ENCODE assay signal across 21 cellular contexts in the genomic region with DNA sequence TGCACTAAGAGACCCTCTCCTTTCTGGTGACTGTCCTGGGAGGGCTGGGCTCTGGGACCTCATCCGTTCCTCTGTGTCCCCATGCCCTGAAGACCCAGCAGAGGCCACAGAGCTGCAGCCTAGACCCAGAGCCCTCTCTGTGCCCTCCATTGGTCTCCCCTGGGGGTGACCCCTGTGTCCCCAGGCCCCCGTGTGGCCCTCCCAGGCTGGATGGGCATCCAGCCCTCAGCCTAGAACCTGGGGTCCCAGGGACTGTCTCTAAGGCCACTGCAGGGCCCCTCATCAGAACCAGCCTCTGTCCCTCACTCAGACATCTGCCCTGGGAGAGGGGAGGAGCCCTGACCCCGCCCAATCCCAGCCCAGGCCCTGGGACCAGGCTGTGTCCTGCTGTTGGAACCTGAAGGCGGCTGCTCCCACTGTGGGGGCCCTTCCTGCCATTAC. TPM values are rescaled to one million over a fixed set of nuclear protein-coding genes. Genes with fewer than 3 reads are reported as not detected.
A peak's percentile ranks its signal among the peaks of the same experiment; 100 is the strongest.
DNase-seq lines count a peak whose midpoint lies in the region; ATAC-seq, FAIRE-seq and TF ChIP-seq lines count a peak whose summit lies in the region.
"Had no signal": no experiment of that assay in that cellular context is flagged by ENCODE, and none has a peak within 500 bp of the region (broad histone marks: within the 10 kb centered on the region; RNA-seq: fewer than 3 reads in every experiment).

No MANE protein-coding gene starts in this region.

- no peaks in the 10 kb centered on the region for H3K4me1 ChIP-seq in A549
- H3K4me1 ChIP-seq in endodermal cell (ENCODE audit: control insufficient read depth, insufficient read depth, low read length): no peaks in the 10 kb centered on the region
- H3K4me1 ChIP-seq in trophoblast cell (ENCODE audit: control insufficient read depth in 1 of 2, insufficient read depth in 2 of 2, low read length in 2 of 2): no peaks in the 10 kb centered on the region
- H3K4me1 ChIP-seq: Caco-2 had no signal

- no peaks in the 10 kb centered on the region for H3K9me3 ChIP-seq in A549
- H3K9me3 ChIP-seq in endodermal cell (ENCODE audit: control insufficient read depth, low read length): no peaks in the 10 kb centered on the region
- H3K9me3 ChIP-seq in trophoblast cell (ENCODE audit: insufficient read depth, low read depth, low read length): no peaks in the 10 kb centered on the region
- H3K9me3 ChIP-seq: Caco-2, MG63 had no signal

- no peak overlapping the region for H4K12ac ChIP-seq in trophoblast cell (ENCODE audit: low read depth, low read length)

- TF ChIP-seq POLR2A in A549 (IDR thresholded peaks at IDR 0.05; ENCODE audit: low read length): no peak

- H3K79me1 ChIP-seq in trophoblast cell (ENCODE audit: low read length): no peaks in the 10 kb centered on the region

- H3K4ac ChIP-seq in trophoblast cell (ENCODE audit: low read depth, low read length): no peak overlapping the region

- no peak overlapping the region for H3K4me2 ChIP-seq in A549
- H3K4me2 ChIP-seq in trophoblast cell (ENCODE audit: low read length): no peak overlapping the region

- CTCF ChIA-PET in A549 (lab: Yijun Ruan, JAX): no interaction called here
- CTCF ChIA-PET in GM10248 (lab: Yijun Ruan, JAX): no interaction called here

- no peak overlapping the region for H2BK5ac ChIP-seq in trophoblast cell (ENCODE audit: low read depth, low read length, poor library complexity)

- no peak overlapping the region for H3K18ac ChIP-seq in trophoblast cell (ENCODE audit: low read length)

- H3K27me3 Mint-ChIP-seq in endodermal cell (ENCODE audit: insufficient read depth): peaks cover 31% of the 10 kb centered on the region
- H3K27me3 Mint-ChIP-seq in mesothelial cell of epicardium (ENCODE audit: low read depth): no peaks in the 10 kb centered on the region

- no peak overlapping the region for H2BK12ac ChIP-seq in trophoblast cell (ENCODE audit: low read length)

- POLR2A ChIA-PET in A549 (lab: Yijun Ruan, JAX) (no interaction called here), GM10248 (lab: Yijun Ruan, JAX) (no interaction called here)

- no peaks in the 10 kb centered on the region for H3K36me3 Mint-ChIP-seq in endodermal cell (ENCODE audit: low read depth)
- peaks cover 1% of the 10 kb centered on the region for H3K36me3 Mint-ChIP-seq in mesothelial cell of epicardium
- H3K36me3 Mint-ChIP-seq: CD4-positive, CD25-positive, alpha-beta regulatory T cell had no signal

- no peak overlapping the region for H4K8ac ChIP-seq in trophoblast cell (ENCODE audit: low read depth, low read length)

- no peaks in the 10 kb centered on the region for H3K79me2 ChIP-seq in trophoblast cell (ENCODE audit: control insufficient read depth, insufficient read depth, low read length, poor library complexity)

- H3K9me3 Mint-ChIP-seq in endodermal cell: no peaks in the 10 kb centered on the region
- peaks cover 3% of the 10 kb centered on the region for H3K9me3 Mint-ChIP-seq in mesothelial cell of epicardium
- H3K9me3 Mint-ChIP-seq: CD4-positive, CD25-positive, alpha-beta regulatory T cell had no signal

- no peak for TF ChIP-seq CTCF in A549 (IDR thresholded peaks at IDR 0.05)
- no peak for TF ChIP-seq CTCF in GM10248 (IDR thresholded peaks at IDR 0.05; ENCODE audit: control extremely low read depth, extremely low read depth, low read depth, missing control alignments)
- no peak for TF ChIP-seq CTCF in endodermal cell (conservative IDR thresholded peaks at IDR 0.05)
- TF ChIP-seq CTCF in mesothelial cell of epicardium (IDR thresholded peaks at IDR 0.05; ENCODE audit: unreplicated experiment): no peak
- TF ChIP-seq CTCF in D721Med (IDR thresholded peaks at IDR 0.05; ENCODE audit: insufficient read depth, missing control alignments): no peak

- no peak overlapping the region for H2AK5ac ChIP-seq in trophoblast cell (ENCODE audit: low read length)

- no peak overlapping the region for H2AFZ ChIP-seq in trophoblast cell (ENCODE audit: insufficient read depth, low read length, poor library complexity)
- H2AFZ ChIP-seq: GM23248 had no signal

- TF ChIP-seq RAD21 in A549 (conservative IDR thresholded peaks at IDR 0.05 in 1 of 2, IDR thresholded peaks at IDR 0.05 in 1 of 2): no peak

- ATAC-seq in A549: peak; percentile 33 to 49; a peak in 1 of 6 replicates
- ATAC-seq in GM18873 (IDR thresholded peaks at IDR 0.05; ENCODE audit: low FRiP score, unreplicated experiment): no peak
- ATAC-seq in GM21423 (IDR thresholded peaks at IDR 0.05; ENCODE audit: unreplicated experiment): no peak
- ATAC-seq: Panc1 had no signal

- H3K27ac Mint-ChIP-seq in endodermal cell (no peak overlapping the region), mesothelial cell of epicardium (no peak overlapping the region)
- H3K27ac Mint-ChIP-seq: CD4-positive, CD25-positive, alpha-beta regulatory T cell had no signal

- no peak overlapping the region for H3K23ac ChIP-seq in trophoblast cell (ENCODE audit: low read length)

- H3K4me3 Mint-ChIP-seq in endodermal cell: no peak overlapping the region
- no peak overlapping the region for H3K4me3 Mint-ChIP-seq in mesothelial cell of epicardium
- H3K4me3 Mint-ChIP-seq: CD4-positive, CD25-positive, alpha-beta regulatory T cell had no signal

- H3K27me3 ChIP-seq in endodermal cell (ENCODE audit: control insufficient read depth, insufficient read depth, low read length, poor library complexity, severe bottlenecking) (no peaks in the 10 kb centered on the region), trophoblast cell (ENCODE audit: insufficient read depth, low read length) (no peaks in the 10 kb centered on the region)
- H3K27me3 ChIP-seq: MG63 had no signal

- WGBS in A549 (ENCODE audit: missing lambda C conversion rate): 60% methylated on average over 2 of the region's 4 CpGs
- 74% methylated on average over 4 of the region's 4 CpGs; no CpG with 5 or more reads in 1 of the 2 experiments for WGBS in endodermal cell (ENCODE audit: insufficient coverage in 1 of 2, insufficient read length in 1 of 2), 2 experiments
- no CpG with 5 or more reads among the region's 4 CpGs for WGBS in trophoblast cell (ENCODE audit: extremely low coverage, insufficient coverage, insufficient read length)

- H3K4me3 ChIP-seq in A549 (no peak overlapping the region), endodermal cell (ENCODE audit: low read length) (no peak overlapping the region), trophoblast cell (ENCODE audit: low read depth, low read length) (no peak overlapping the region)
- H3K4me3 ChIP-seq: GM23248, MG63 had no signal

- no peak overlapping the region for H3K9ac ChIP-seq in endodermal cell (ENCODE audit: extremely low read depth, low read length, poor library complexity, severe bottlenecking)
- H3K9ac ChIP-seq in trophoblast cell (ENCODE audit: low read length): no peak overlapping the region
- H3K9ac ChIP-seq: GM23248 had no signal

- H3K4me1 Mint-ChIP-seq in endodermal cell (no peaks in the 10 kb centered on the region), mesothelial cell of epicardium (peaks cover 2% of the 10 kb centered on the region)
- H3K4me1 Mint-ChIP-seq: CD4-positive, CD25-positive, alpha-beta regulatory T cell had no signal

- DNase-seq in A549 (ENCODE audit: low read depth in 1 of 2, low spot score in 1 of 2): no peak
- DNase-seq in GM10248 (ENCODE audit: extremely low spot score): peak; percentile 9
- peak; percentile 69 for DNase-seq in endodermal cell
- DNase-seq in trophoblast cell: peak; percentile 18 to 58
- no peak for DNase-seq in mesothelial cell of epicardium (ENCODE audit: low spot score in 2 of 2, unreplicated experiment in 2 of 2)
- no peak for DNase-seq in D721Med (ENCODE audit: insufficient read length, low spot score)
- DNase-seq: ACHN; AML-193; Caco-2; CD4-positive, CD25-positive, alpha-beta regulatory T cell; GM23248; KG1; MG63; NCI-H1092; NCI-H1694; NCI-H510A treated with DMSO at 0.1 percent for 48 hours; NCI-H82 had no signal

- no peaks in the 10 kb centered on the region for H3K36me3 ChIP-seq in endodermal cell (ENCODE audit: control insufficient read depth, insufficient read depth, low read length)
- H3K36me3 ChIP-seq in trophoblast cell (ENCODE audit: control insufficient read depth in 1 of 2, insufficient read depth in 2 of 2, low read length in 2 of 2): no peaks in the 10 kb centered on the region
- H3K36me3 ChIP-seq: MG63 had no signal

- no peak overlapping the region for H3K14ac ChIP-seq in trophoblast cell (ENCODE audit: low read length)

- FAIRE-seq in A549 (lab: Jason Lieb, UNC) (no peak), D721Med (lab: Jason Lieb, UNC) (no peak)

- no peak overlapping the region for H3K27ac ChIP-seq in A549
- no peak overlapping the region for H3K27ac ChIP-seq in endodermal cell (ENCODE audit: low read depth, low read length)
- no peak overlapping the region for H3K27ac ChIP-seq in trophoblast cell (ENCODE audit: low read depth, low read length)
- H3K27ac ChIP-seq: GM23248 had no signal

- no peak overlapping the region for H2BK120ac ChIP-seq in trophoblast cell (ENCODE audit: insufficient read depth, low read length, poor library complexity)

- TF ChIP-seq EP300 in A549 (IDR thresholded peaks at IDR 0.05): no peak

- H4K91ac ChIP-seq in trophoblast cell (ENCODE audit: low read depth, low read length): no peak overlapping the region

TF ChIP-seq in A549, 52 proteins besides CTCF, POLR2A, EP300 and RAD21 (continues in another document):
- TF ChIP-seq RCOR1 (IDR thresholded peaks at IDR 0.05; ENCODE audit: low read depth, low read length): no peak

RNA-seq across cellular contexts. Expression of gene IGLL1, which starts 5.7 kb away (rescaled TPM):
- not detected in 2 replicates for polyA plus RNA-seq in A549 (2011; rRNA removed)
- not detected in 2 replicates for polyA plus RNA-seq in A549 (2012; cell fraction: cytosol; rRNA removed)
- polyA plus RNA-seq in A549 (2012; cell fraction: nucleus; rRNA removed): not detected in 2 replicates
- polyA plus RNA-seq in A549 (2017; fragmentation: RNase III; extraction: RNeasy Plus Mini Kit Qiagen cat#74134 plus additional on column Dnase treatment): not detected in 3 replicates
- polyA minus RNA-seq in A549 (2011; rRNA and poly(A)+ RNA removed): not detected in 2 replicates
- not detected for total RNA-seq in endodermal cell
- not detected for polyA plus RNA-seq in endodermal cell (2013, experiment 1 of 2)
- polyA plus RNA-seq in endodermal cell (2013, experiment 2 of 2): not detected
- not detected in 2 replicates for polyA plus RNA-seq in trophoblast cell (2013)
- not detected in 3 replicates for total RNA-seq in mesothelial cell of epicardium
- total RNA-seq: Caco-2; CD4-positive, CD25-positive, alpha-beta regulatory T cell; GM23248; SK-MEL-5 had no signal
- polyA plus RNA-seq: CD4-positive, CD25-positive, alpha-beta regulatory T cell; GM23248 had no signal

RNA-seq across cellular contexts. Expression of gene DRICH1, which starts 57.7 kb away (rescaled TPM):
- polyA plus RNA-seq in A549 (2011; rRNA removed): 0.70 and 0.85 TPM in 2 replicates
- polyA plus RNA-seq in A549 (2012; cell fraction: cytosol; rRNA removed): 0.21 and 0.25 TPM in 2 replicates
- 0.78 and 0.84 TPM in 2 replicates for polyA plus RNA-seq in A549 (2012; cell fraction: nucleus; rRNA removed)
- polyA plus RNA-seq in A549 (2017; fragmentation: RNase III; extraction: RNeasy Plus Mini Kit Qiagen cat#74134 plus additional on column Dnase treatment): 0.26 to 0.58 TPM (median 0.28 TPM) in 3 replicates
- 0.33 and 0.44 TPM in 2 replicates for polyA minus RNA-seq in A549 (2011; rRNA and poly(A)+ RNA removed)
- under 1 TPM in 1 of 2 donors, not detected in 1; 0.24 TPM for total RNA-seq in endodermal cell
- not detected for polyA plus RNA-seq in endodermal cell (2013, experiment 1 of 2)
- polyA plus RNA-seq in endodermal cell (2013, experiment 2 of 2): 0.21 TPM
- polyA plus RNA-seq in trophoblast cell (2013): 0.11 and 0.14 TPM in 2 replicates
- total RNA-seq in mesothelial cell of epicardium: 0.31 to 0.68 TPM (median 0.65 TPM) in 3 replicates
- total RNA-seq: CD4-positive, CD25-positive, alpha-beta regulatory T cell; GM23248; SK-MEL-5 had no signal
- polyA plus RNA-seq: GM23248 had no signal

Comparison
In these comparisons a context has a peak if more than half of its experiments do, and no peak if none do; other contexts are left out.
1. ATAC-seq: peak in A549 (2 of 2); none in GM18873 (single experiment) and GM21423 (single experiment).
2. DNase-seq: peak in GM10248 (single experiment), endodermal cell (single experiment) and trophoblast cell (2 of 2); none in A549 (0 of 2), mesothelial cell of epicardium (0 of 2) and D721Med (single experiment).